ENCODE assay signal across 8 cellular contexts in the genomic region with DNA sequence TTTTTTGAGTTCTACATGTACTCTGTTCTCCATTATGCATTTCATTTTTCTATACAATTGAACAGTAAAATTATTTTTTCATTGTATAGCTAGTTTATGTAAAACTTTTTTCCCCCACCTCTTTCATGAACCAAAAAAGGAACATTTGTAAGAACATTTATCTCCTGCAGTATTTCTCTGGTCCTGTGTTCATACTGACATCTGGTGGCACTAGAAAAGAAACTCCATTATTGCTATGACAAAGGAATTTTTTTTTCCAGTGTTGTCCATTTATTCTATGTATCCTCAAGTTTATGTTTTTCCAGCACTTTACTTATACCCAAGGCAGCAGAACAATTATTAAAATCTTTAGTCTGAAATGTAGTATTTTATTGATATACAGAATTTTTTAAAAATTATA. TPM values are rescaled to one million over a fixed set of nuclear protein-coding genes. Genes with fewer than 3 reads are reported as not detected.
DNase-seq lines count a peak whose midpoint lies in the region; ATAC-seq and TF ChIP-seq lines count a peak whose summit lies in the region.

No MANE protein-coding gene starts in this region.

- H3K27ac ChIP-seq in CD4-positive, alpha-beta T cell (ENCODE audit: low read depth, low read length) = no peak overlapping the region
- H3K27ac ChIP-seq in stomach = no peak overlapping the region

- no peak overlapping the region for H3K4me3 Mint-ChIP-seq in CD4-positive, alpha-beta T cell

- TF ChIP-seq POLR2A in stomach (IDR thresholded peaks at IDR 0.05) = no peak

- H3K36me3 Mint-ChIP-seq in CD4-positive, alpha-beta T cell (ENCODE audit: low read depth) = peaks cover 50% of the 10 kb centered on the region

- H3K27me3 ChIP-seq in NT2/D1 (ENCODE audit: insufficient read depth, insufficient read length) (no peaks in the 10 kb centered on the region), stomach (no peaks in the 10 kb centered on the region)
- H3K27me3 ChIP-seq in CD4-positive, alpha-beta T cell (ENCODE audit: control insufficient read depth, insufficient read depth, low read length) = no peaks in the 10 kb centered on the region

- no peaks in the 10 kb centered on the region for H3K9me3 ChIP-seq in NT2/D1 (ENCODE audit: insufficient read depth, low read length)
- H3K9me3 ChIP-seq in CD4-positive, alpha-beta T cell (ENCODE audit: control insufficient read depth, low read length) = no peaks in the 10 kb centered on the region
- H3K9me3 ChIP-seq in stomach = no peaks in the 10 kb centered on the region

- H3K9ac ChIP-seq in NT2/D1 (ENCODE audit: insufficient read length, low read depth) = no peak overlapping the region

- ATAC-seq in CD4-positive, alpha-beta T cell (ENCODE audit: poor library complexity) = no peak
- ATAC-seq in GM21423 (IDR thresholded peaks at IDR 0.05; ENCODE audit: unreplicated experiment) = no peak

- intact Hi-C loops in CD4-positive, alpha-beta T cell (cut with DNase I, micrococcal nuclease) = no loop called here
- intact Hi-C loops in stomach (cut with DNase I; ENCODE audit: low total_unique reads) = no loop called here

- peaks cover 13% of the 10 kb centered on the region for H3K4me1 Mint-ChIP-seq in CD4-positive, alpha-beta T cell (ENCODE audit: low read depth)

- H3K36me3 ChIP-seq in NT2/D1 (ENCODE audit: insufficient read depth, insufficient read length, low read length) (no peaks in the 10 kb centered on the region), stomach (peaks cover 0 to 11% (median 6%) of the 10 kb centered on the region in 4 donors)

- H3K4me3 ChIP-seq in NT2/D1 (ENCODE audit: insufficient read length, low read depth) = no peak overlapping the region
- H3K4me3 ChIP-seq in epithelial cell of esophagus (ENCODE audit: low read length) = no peak overlapping the region
- no peak overlapping the region for H3K4me3 ChIP-seq in stomach

- POLR2A ChIA-PET in CD4-positive, alpha-beta T cell (lab: Charles Lee) = no interaction called here

- TF ChIP-seq CTCF in epithelial cell of esophagus (IDR thresholded peaks at IDR 0.05; ENCODE audit: insufficient read depth, low read depth, low read length, missing control alignments) (peak; percentile 32), stomach (IDR thresholded peaks at IDR 0.05) (no peak)
- TF ChIP-seq CTCF in CD4-positive, alpha-beta T cell (IDR thresholded peaks at IDR 0.05) = no peak

- DNase-seq in SIG-M5 treated with dmso at 0.1 percent for 504 hours (lab: John Stamatoyannopoulos, UW; ENCODE audit: unreplicated experiment) (peak; percentile 13), SIG-M5 (lab: John Stamatoyannopoulos, UW) (no peak), NT2/D1 (ENCODE audit: low read depth, low spot score) (peak; percentile 3), epithelial cell of esophagus (ENCODE audit: low read depth) (peak; percentile 31), superior temporal gyrus (ENCODE audit: extremely low spot score) (peak; percentile 74), stomach (no peak)
- DNase-seq in CD4-positive, alpha-beta T cell = no peak

- H3K27me3 Mint-ChIP-seq in CD4-positive, alpha-beta T cell = no peaks in the 10 kb centered on the region

- H3K4me1 ChIP-seq in NT2/D1 (ENCODE audit: insufficient read depth, insufficient read length) (no peaks in the 10 kb centered on the region), stomach (peaks cover 0 to 8% (median 4%) of the 10 kb centered on the region in 4 donors)

- CTCF ChIA-PET in CD4-positive, alpha-beta T cell (lab: Charles Lee) = no interaction called here

- TF ChIP-seq EP300 in stomach (IDR thresholded peaks at IDR 0.05) = no peak

- no peaks in the 10 kb centered on the region for H3K9me3 Mint-ChIP-seq in CD4-positive, alpha-beta T cell

- no peak overlapping the region for H3K27ac Mint-ChIP-seq in CD4-positive, alpha-beta T cell

RNA-seq across cellular contexts. Expression of a gene that starts 27.4 kb away (rescaled TPM):
- total RNA-seq in CD4-positive, alpha-beta T cell = under 1 TPM; 0.47 to 0.85 TPM
- 1 to 10 TPM in 2 of 5 donors, under 1 TPM in 1, not detected in 2; 0.45 to 4.2 (median 4.0) TPM for total RNA-seq in stomach
- 1 to 10 TPM; 3.0 to 6.6 (median 5.7) TPM for polyA plus RNA-seq in stomach

RNA-seq across cellular contexts. Expression of a gene that starts 46.6 kb away (rescaled TPM):
- 10 to 100 TPM; 31.0 to 34.3 TPM for total RNA-seq in CD4-positive, alpha-beta T cell
- total RNA-seq in stomach = 10 to 100 TPM in 2 of 5 donors, 1 to 10 TPM in 2, under 1 TPM in 1; 0.58 to 53.6 (median 5.4) TPM
- polyA plus RNA-seq in stomach = 1 to 10 TPM; 5.3 to 7.6 (median 6.1) TPM

RNA-seq across cellular contexts. Expression of a gene that starts 46.7 kb away (rescaled TPM):
- 10 to 100 TPM; 14.5 to 14.7 TPM for total RNA-seq in CD4-positive, alpha-beta T cell
- total RNA-seq in stomach = 100 to 1,000 TPM in 2 of 5 donors, 10 to 100 TPM in 2, 1 to 10 TPM in 1; 7.0 to 225 (median 39.6) TPM
- polyA plus RNA-seq in stomach = 10 to 100 TPM; 15.2 to 28.9 (median 27.8) TPM

Comparison
In these comparisons a context has a peak if more than half of its experiments do, and no peak if none do; other contexts are left out.
1. DNase-seq: peak in SIG-M5 treated with dmso at 0.1 percent for 504 hours (single experiment), NT2/D1 (single experiment), epithelial cell of esophagus (single experiment) and superior temporal gyrus (single experiment); none in SIG-M5 (single experiment), CD4-positive, alpha-beta T cell (0 of 10) and stomach (single experiment).